ENCODE assay signal across 8 cellular contexts in the genomic region with DNA sequence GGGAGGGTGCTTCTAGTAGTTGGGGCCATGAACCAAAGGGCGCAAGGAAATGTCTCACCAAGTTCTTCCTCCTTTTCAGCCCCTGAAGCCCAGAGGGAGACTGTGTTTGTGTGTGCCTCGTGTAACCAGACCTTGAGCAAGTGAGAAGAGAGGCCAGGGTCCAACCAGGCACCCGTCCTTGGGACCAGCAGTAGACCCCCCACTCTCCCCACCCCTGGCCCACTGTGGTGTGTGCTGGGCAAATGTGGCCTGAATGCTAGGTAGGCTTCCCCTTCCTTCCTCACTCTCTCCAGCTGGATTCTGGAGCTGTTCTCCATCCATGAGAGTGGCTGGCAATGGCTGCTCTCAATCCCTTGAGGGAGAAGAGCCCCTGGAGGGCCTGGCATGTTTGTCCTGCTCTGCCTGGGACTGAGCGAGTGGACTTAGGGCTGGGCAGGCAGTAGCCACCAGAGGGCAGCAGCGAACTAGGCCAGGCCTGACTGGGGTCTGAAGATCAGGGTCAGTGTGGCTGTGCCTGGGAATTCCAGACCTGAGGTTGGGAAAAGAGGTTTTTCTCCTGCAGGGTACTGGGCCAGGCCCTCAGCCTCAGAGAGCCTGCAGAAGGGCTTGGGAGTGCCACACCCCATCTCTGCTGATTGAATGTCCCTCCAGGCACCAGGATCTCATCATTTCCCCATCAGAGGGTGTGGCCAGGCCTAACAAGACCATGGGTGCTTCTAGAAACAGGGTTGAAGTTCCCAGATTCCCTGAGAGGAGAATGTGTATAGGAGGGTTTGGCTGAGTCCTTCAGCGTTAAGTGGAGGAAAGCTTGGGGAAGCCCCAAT. TPM values are rescaled to one million over a fixed set of nuclear protein-coding genes. Genes with fewer than 3 reads are reported as not detected.
DNase-seq lines count a peak whose midpoint lies in the region; ATAC-seq and TF ChIP-seq lines count a peak whose summit lies in the region.

No MANE protein-coding gene starts in this region.

- in situ Hi-C loops in Panc1 (cut with HindIII; ENCODE audit: low pct_unique_long_range_greater_than_20kb, low sequenced_read_pairs): no loop called here

- H3K9me3 ChIP-seq in Panc1 (ENCODE audit: control insufficient read depth, insufficient read depth, low read depth, low read length): no peaks in the 10 kb centered on the region

- TF ChIP-seq CTCF in HL-60 (IDR thresholded peaks at IDR 0.05; ENCODE audit: insufficient read depth, low read length) (peak; percentile 81), Panc1 (IDR thresholded peaks at IDR 0.05) (peak; percentile 98)

- CTCF ChIA-PET in Panc1 (lab: Charles Lee): no interaction called here
- CTCF ChIA-PET in activated naive CD4-positive, alpha-beta T cell treated with anti-CD3 and anti-CD28 coated beads, Interleukin-2, amount 10 ng/mL, durations not matched to agents 7 days and 5 days (lab: Charles Lee): interaction anchor here (0.7 to 2.6 kb wide), 9 partner anchors 9 to 282 kb away, joined by 3 to 6 read pairs (median 4); no protein-coding TSS in a partner anchor

- H3K36me3 Mint-ChIP-seq in activated naive CD4-positive, alpha-beta T cell treated with anti-CD3 and anti-CD28 coated beads, Interleukin-2, amount 10 ng/mL, durations not matched to agents 7 days and 5 days: peaks cover 27% of the 10 kb centered on the region

- H3K4me3 ChIP-seq in HL-60 (replicated peaks; ENCODE audit: insufficient read depth, low read length) (no peak overlapping the region), Panc1 (ENCODE audit: low read depth in 2 of 2, low read length in 2 of 2) (no peak overlapping the region)

- no peaks in the 10 kb centered on the region for H3K27me3 ChIP-seq in HL-60 (ENCODE audit: insufficient read depth, poor library complexity, severe bottlenecking)
- H3K27me3 ChIP-seq in Panc1 (ENCODE audit: control insufficient read depth, insufficient read depth, low read length): no peaks in the 10 kb centered on the region

- no peak overlapping the region for H3K27ac Mint-ChIP-seq in activated naive CD4-positive, alpha-beta T cell treated with anti-CD3 and anti-CD28 coated beads, Interleukin-2, amount 10 ng/mL, durations not matched to agents 7 days and 5 days

- DNase-seq in DMS53 (lab: John Stamatoyannopoulos, UW): peak; percentile 92
- peak in 1 of 2 experiments; percentile 34 for DNase-seq in HL-60 (ENCODE audit: low read depth in 1 of 2, low spot score in 1 of 2)
- peak; percentile 32 for DNase-seq in Panc1 (ENCODE audit: low read depth, low spot score)
- DNase-seq in activated naive CD4-positive, alpha-beta T cell treated with anti-CD3 and anti-CD28 coated beads, Interleukin-2, amount 10 ng/mL, durations not matched to agents 7 days and 5 days: peak; percentile 69
- DNase-seq in Right ventricle myocardium superior: peak; percentile 73
- DNase-seq in posterior cingulate gyrus: peak; percentile 60 to 96 (median 75)

- no peaks in the 10 kb centered on the region for H3K9me3 Mint-ChIP-seq in activated naive CD4-positive, alpha-beta T cell treated with anti-CD3 and anti-CD28 coated beads, Interleukin-2, amount 10 ng/mL, durations not matched to agents 7 days and 5 days

- no peaks in the 10 kb centered on the region for H3K36me3 ChIP-seq in Panc1 (ENCODE audit: control insufficient read depth, insufficient read depth, low read length)

- no peaks in the 10 kb centered on the region for H3K27me3 Mint-ChIP-seq in activated naive CD4-positive, alpha-beta T cell treated with anti-CD3 and anti-CD28 coated beads, Interleukin-2, amount 10 ng/mL, durations not matched to agents 7 days and 5 days

- no peak overlapping the region for H3K27ac ChIP-seq in HL-60 (replicated peaks)
- no peak overlapping the region for H3K27ac ChIP-seq in Panc1 (ENCODE audit: low read length)

- no peak overlapping the region for H3K4me3 Mint-ChIP-seq in activated naive CD4-positive, alpha-beta T cell treated with anti-CD3 and anti-CD28 coated beads, Interleukin-2, amount 10 ng/mL, durations not matched to agents 7 days and 5 days

- POLR2A ChIA-PET in Panc1 (lab: Charles Lee): no interaction called here

- no TSS peak for BruUV-seq in Panc1 (replicated peaks; lab: Mats Ljungman, UMichigan)

- ATAC-seq in Panc1 (peak; percentile 93), Right ventricle myocardium superior (ENCODE audit: poor library complexity) (peak; percentile 83), GM19395 (IDR thresholded peaks at IDR 0.05; ENCODE audit: unreplicated experiment) (no peak), HG02981 (IDR thresholded peaks at IDR 0.05; ENCODE audit: unreplicated experiment) (no peak)

- intact Hi-C loops in Panc1 (cut with micrococcal nuclease; ENCODE audit: unreplicated experiment): loop anchor here (1.0 kb wide), 1 partner anchor 110 kb away; no protein-coding TSS in a partner anchor
- intact Hi-C loops in Right ventricle myocardium superior (cut with DNase I): no loop called here
- intact Hi-C loops in posterior cingulate gyrus (cut with DNase I): loop anchor here (1.0 to 5.0 kb wide), 2 partner anchors 110 to 283 kb away; no protein-coding TSS in a partner anchor

- no peaks in the 10 kb centered on the region for H3K4me1 ChIP-seq in Panc1 (ENCODE audit: control insufficient read depth, insufficient read depth, low read length)

- H3K4me1 Mint-ChIP-seq in activated naive CD4-positive, alpha-beta T cell treated with anti-CD3 and anti-CD28 coated beads, Interleukin-2, amount 10 ng/mL, durations not matched to agents 7 days and 5 days: no peaks in the 10 kb centered on the region

RNA-seq across cellular contexts. Expression of a gene that starts 12.4 kb away (rescaled TPM):
- total RNA-seq in Panc1 (2021; ENCODE audit: unreplicated experiment) (0.64 TPM), Right ventricle myocardium superior (2.1 TPM)
- 1.2 TPM for polyA plus RNA-seq in Panc1 (2012; ENCODE audit: insufficient read length)

RNA-seq across cellular contexts. Expression of a gene that starts 22.4 kb away (rescaled TPM):
- total RNA-seq in Panc1 (2021; ENCODE audit: unreplicated experiment) (37.9 TPM), Right ventricle myocardium superior (10.6 TPM)
- polyA plus RNA-seq in Panc1 (2012; ENCODE audit: insufficient read length): 27.8 TPM

RNA-seq across cellular contexts. Expression of a gene that starts 45.8 kb away (rescaled TPM):
- 53.1 TPM for total RNA-seq in Panc1 (2021; ENCODE audit: unreplicated experiment)
- 58.1 TPM for polyA plus RNA-seq in Panc1 (2012; ENCODE audit: insufficient read length)
- 6.4 TPM for total RNA-seq in Right ventricle myocardium superior

Comparison
In these comparisons a context has a peak if more than half of its experiments do, and no peak if none do; other contexts are left out.
1. ATAC-seq: peak in Panc1 (single experiment) and Right ventricle myocardium superior (single experiment); none in GM19395 (single experiment) and HG02981 (single experiment).